ENCODE assay signal across 18 cellular contexts in the genomic region with DNA sequence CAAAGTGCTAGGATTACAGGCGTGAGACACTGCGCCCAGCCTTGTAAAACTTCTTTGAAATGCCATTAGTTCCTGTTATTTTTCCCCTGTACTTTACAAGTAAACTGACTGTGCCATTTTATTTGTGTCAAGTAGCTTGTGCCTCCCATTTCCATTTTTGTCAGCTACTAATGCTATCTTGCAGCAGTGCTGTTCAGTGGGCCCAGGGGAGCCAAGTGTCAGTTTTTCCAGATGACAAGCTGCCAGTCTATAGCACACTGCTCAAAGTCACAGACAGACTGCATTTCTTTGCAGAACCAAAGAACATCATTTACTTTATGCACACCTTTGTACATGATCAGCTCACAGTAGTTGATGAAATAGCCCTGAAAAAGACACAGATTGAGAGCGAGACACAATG.
"Had no signal": no experiment of that assay in that cellular context is flagged by ENCODE, and none has a peak within 500 bp of the region (broad histone marks: within the 10 kb centered on the region; RNA-seq: fewer than 3 reads in every experiment).

No MANE protein-coding gene starts in this region.

- H3K4me1 ChIP-seq: breast epithelium, esophagus muscularis mucosa, psoas muscle, spleen had no signal

- H3K27me3 ChIP-seq: breast epithelium, esophagus muscularis mucosa, spleen had no signal

- H3K4me3 ChIP-seq: breast epithelium, esophagus muscularis mucosa, mucosa of descending colon, psoas muscle, spleen had no signal

- H3K4me3 Mint-ChIP-seq: activated naive CD8-positive, alpha-beta T cell treated with anti-CD3 and anti-CD28 coated beads for 36 hours; activated T-cell treated with anti-CD3 and anti-CD28 coated beads, Interleukin-2, amount 50 U/mL, for 4 hours; immature natural killer cell; natural killer cell treated with Interleukin-12 subunit alpha and Interleukin-12 subunit beta and Interleukin-15 and Interleukin-18, amount 100 ng/mL, for 72 hours had no signal

- H3K27ac ChIP-seq: breast epithelium, esophagus muscularis mucosa, psoas muscle, spleen had no signal

- ATAC-seq: activated T-cell treated with anti-CD3 and anti-CD28 coated beads, Interleukin-2, amount 50 U/mL, for 4 hours; left colon; mucosa of descending colon; natural killer cell treated with Interleukin-12 subunit alpha and Interleukin-12 subunit beta and Interleukin-15 and Interleukin-18, amount 100 ng/mL, for 72 hours; psoas muscle; sciatic nerve had no signal

- H3K36me3 ChIP-seq: breast epithelium, esophagus muscularis mucosa, spleen had no signal

- DNase-seq: activated CD4-positive, alpha-beta T cell treated with anti-CD3 and anti-CD28 coated beads, Interleukin-2, amount 50 U/mL, for 4 hours; activated gamma-delta T cell; activated naive CD8-positive, alpha-beta T cell treated with anti-CD3 and anti-CD28 coated beads for 36 hours; activated T-cell treated with anti-CD3 and anti-CD28 coated beads, Interleukin-2, amount 50 U/mL, for 4 hours; immature natural killer cell; left colon; mucosa of descending colon; spleen; stimulated activated CD4-positive, alpha-beta T cell treated with anti-CD3 and anti-CD28 coated beads, Interleukin-1b, Interleukin-23, amount 100 ng/mL, for 48 hours; stimulated activated naive CD4-positive, alpha-beta T cell; substantia nigra; T-helper 2 cell; trophoblast cell had no signal

- H3K36me3 Mint-ChIP-seq: activated naive CD8-positive, alpha-beta T cell treated with anti-CD3 and anti-CD28 coated beads for 36 hours; natural killer cell treated with Interleukin-12 subunit alpha and Interleukin-12 subunit beta and Interleukin-15 and Interleukin-18, amount 100 ng/mL, for 72 hours had no signal

- H3K27me3 Mint-ChIP-seq: activated naive CD8-positive, alpha-beta T cell treated with anti-CD3 and anti-CD28 coated beads for 36 hours had no signal

- H3K9me3 ChIP-seq: breast epithelium, esophagus muscularis mucosa, psoas muscle, spleen had no signal

- H3K4me1 Mint-ChIP-seq: activated naive CD8-positive, alpha-beta T cell treated with anti-CD3 and anti-CD28 coated beads for 36 hours; immature natural killer cell had no signal

- H3K27ac Mint-ChIP-seq: activated naive CD8-positive, alpha-beta T cell treated with anti-CD3 and anti-CD28 coated beads for 36 hours; immature natural killer cell; natural killer cell treated with Interleukin-12 subunit alpha and Interleukin-12 subunit beta and Interleukin-15 and Interleukin-18, amount 100 ng/mL, for 72 hours had no signal
